ENCODE assay signal across 24 cellular contexts in genomic region chr3:149647812-149648211, GRCh38. TPM values are rescaled to one million over a fixed set of nuclear protein-coding genes. Genes with fewer than 3 reads are reported as not detected.
A peak's percentile ranks its signal among the peaks of the same experiment; 100 is the strongest.
DNase-seq lines count a peak whose midpoint lies in the region; ATAC-seq, FAIRE-seq and TF ChIP-seq lines count a peak whose summit lies in the region.
"Had no signal": no experiment of that assay in that cellular context is flagged by ENCODE, and none has a peak within 500 bp of the region (broad histone marks: within the 10 kb centered on the region; RNA-seq: fewer than 3 reads in every experiment).

No MANE protein-coding gene starts in this region.

- 7% methylated on average over 1 of the region's 1 CpG for WGBS in K562 (ENCODE audit: insufficient coverage, low coverage, missing lambda C conversion rate)

- intact Hi-C loops in K562 (cut with micrococcal nuclease): no loop called here

- POLR2A ChIA-PET in K562 (lab: Yijun Ruan, JAX): interaction anchor here (1.5 kb wide), 1 partner anchor 21 kb away, joined by 3 read pairs; no protein-coding TSS in a partner anchor

- H3K79me2 ChIP-seq in K562 (ENCODE audit: control insufficient read depth, insufficient read depth, low read length): no peaks in the 10 kb centered on the region
- H3K79me2 ChIP-seq in osteoblast (ENCODE audit: insufficient read depth, low read length): peaks cover 94% of the 10 kb centered on the region

- H3K9me3 ChIP-seq in K562 (replicated peaks; ENCODE audit: control insufficient read depth, insufficient read depth, low read depth, low read length): no peaks in the 10 kb centered on the region
- H3K9me3 ChIP-seq in osteoblast (ENCODE audit: low read depth, low read length): no peaks in the 10 kb centered on the region

- no peak for DNase-seq in K562 (ENCODE audit: extremely low read depth in 1 of 4, low spot score in 3 of 4)
- DNase-seq in osteoblast (ENCODE audit: insufficient read length, low spot score, missing footprints): no peak
- DNase-seq in NOMO-1 treated with dmso at 0.1 percent for 144 hours (lab: John Stamatoyannopoulos, UW; ENCODE audit: unreplicated experiment): no peak
- no peak for DNase-seq in dermis blood vessel endothelial cell
- DNase-seq in activated CD8-positive, alpha-beta memory T cell treated with anti-CD3 and anti-CD28 coated beads, Interleukin-2, amount 50 U/mL, for 4 hours: no peak
- DNase-seq in NCI-H2029 (lab: John Stamatoyannopoulos, UW): no peak
- DNase-seq: activated CD4-positive, alpha-beta memory T cell treated with anti-CD3 and anti-CD28 coated beads, Interleukin-2, amount 10 ng/mL, durations not matched to agents 7 days and 5 days; activated CD4-positive, CD25-positive, alpha-beta regulatory T cell; activated naive CD4-positive, alpha-beta T cell treated with Interleukin-2 at 50 U/mL for 16 hours; activated T-cell treated with anti-CD3 and anti-CD28 coated beads, Interleukin-2, amount 50 U/mL, for 1 hour; CD4-positive, alpha-beta T cell; endodermal cell; GF-D8; GOT3; kidney; naive thymus-derived CD4-positive, alpha-beta T cell; NCI-H1436 treated with DMSO at 0.1 percent for 48 hours; NCI-H2171; NCI-H69; PC-9; stimulated activated CD4-positive, alpha-beta T cell treated with anti-CD3 and anti-CD28 coated beads, Interleukin-4, amount 100 ng/mL, for 4 hours had no signal

- TF ChIP-seq CTCF in K562 (IDR thresholded peaks at IDR 0.05 in 2 of 3, conservative IDR thresholded peaks at IDR 0.05 in 1 of 3; ENCODE audit: insufficient read depth in 2 of 3, low read depth in 1 of 3, low read length in 3 of 3): no peak
- no peak for TF ChIP-seq CTCF in osteoblast (IDR thresholded peaks at IDR 0.05; ENCODE audit: extremely low read depth, low read depth, low read length)

- H3K9me1 ChIP-seq in K562 (ENCODE audit: control insufficient read depth, insufficient read depth, low read length): no peaks in the 10 kb centered on the region

- peaks cover 0 to 2% of the 10 kb centered on the region in 2 experiments; a peak in 1 of 5 replicates for H3K4me1 ChIP-seq in K562 (replicated peaks in 1 of 2; ENCODE audit: control insufficient read depth in 2 of 2, insufficient read depth in 2 of 2, low read length in 2 of 2)
- peaks cover 42% of the 10 kb centered on the region for H3K4me1 ChIP-seq in osteoblast (ENCODE audit: insufficient read depth, low read length)

- H3K36me3 ChIP-seq in K562 (ENCODE audit: control insufficient read depth, insufficient read depth, low read length) (no peaks in the 10 kb centered on the region), osteoblast (ENCODE audit: insufficient read depth, low read length) (peaks cover 48% of the 10 kb centered on the region)

- BruUV-seq in K562 (replicated peaks; lab: Mats Ljungman, UMichigan): no TSS peak

- H3K4me2 ChIP-seq in K562 (ENCODE audit: insufficient read depth, low read length) (no peak overlapping the region), osteoblast (ENCODE audit: insufficient read depth, low read length) (peak overlapping the region; percentile 55)
- H3K4me2 ChIP-seq: PC-9 had no signal

- CTCF ChIA-PET in K562 (lab: Yijun Ruan, JAX; ENCODE audit: low intra/inter-chr PET ratio): no interaction called here

- peak; percentile 10 for ATAC-seq in GM18861 (IDR thresholded peaks at IDR 0.05; ENCODE audit: unreplicated experiment)
- peak; percentile 11 for ATAC-seq in HG02798 (IDR thresholded peaks at IDR 0.05; ENCODE audit: poor library complexity, unreplicated experiment)
- ATAC-seq in K562: no peak
- ATAC-seq: naive thymus-derived CD4-positive, alpha-beta T cell had no signal

- TF ChIP-seq POLR2A in K562 (conservative IDR thresholded peaks at IDR 0.05): no peak

- no peak overlapping the region for H2AFZ ChIP-seq in K562 (ENCODE audit: low read depth, low read length)
- H2AFZ ChIP-seq in osteoblast (ENCODE audit: low read length): no peak overlapping the region
- H2AFZ ChIP-seq: PC-9 had no signal

- H3K4me3 ChIP-seq in K562 (no peak overlapping the region), osteoblast (ENCODE audit: insufficient read depth, low read length) (no peak overlapping the region)
- H3K4me3 ChIP-seq: PC-9 had no signal

- in situ Hi-C loops in K562 (cut with MboI): no loop called here

- no peak for FAIRE-seq in K562 (lab: Jason Lieb, UNC)
- FAIRE-seq: frontal cortex, kidney had no signal

- no peak overlapping the region for H3K9ac ChIP-seq in K562 (ENCODE audit: insufficient read depth in 1 of 2, low read depth in 2 of 2, low read length in 2 of 2)

- H3K27ac ChIP-seq in K562 (ENCODE audit: extremely low read depth, low read depth, low read length): no peak overlapping the region
- no peak overlapping the region for H3K27ac ChIP-seq in osteoblast (ENCODE audit: low read depth, low read length)
- H3K27ac ChIP-seq: PC-9 had no signal

- no peak for TF ChIP-seq EP300 in K562 (IDR thresholded peaks at IDR 0.05; ENCODE audit: low read length)

- no peak for TF ChIP-seq RAD21 in K562 (CRISPR knock-in tag; conservative IDR thresholded peaks at IDR 0.05 in 1 of 2, IDR thresholded peaks at IDR 0.05 in 1 of 2)

- H4K20me1 ChIP-seq in K562 (replicated peaks; ENCODE audit: control insufficient read depth, insufficient read depth, low read length) (no peaks in the 10 kb centered on the region), osteoblast (ENCODE audit: insufficient read depth, low read length) (peaks cover 65% of the 10 kb centered on the region)

- H3K27me3 ChIP-seq in K562 (ENCODE audit: control insufficient read depth in 2 of 2, insufficient read depth in 2 of 2, low read length in 2 of 2) (no peaks in the 10 kb centered on the region), osteoblast (ENCODE audit: insufficient read depth, low read length) (no peaks in the 10 kb centered on the region)

TF ChIP-seq in K562, 482 proteins besides CTCF, POLR2A, EP300 and RAD21:
- no peak for TF ChIP-seq SMARCE1 (IDR thresholded peaks at IDR 0.05)
- peak; percentile 40; the same call in 1 of the 2 replicates for TF ChIP-seq ZNF316 (IDR thresholded peaks at IDR 0.05)
- TF ChIP-seq ZNF239 (CRISPR knock-in tag; IDR thresholded peaks at IDR 0.05): no peak

RNA-seq across cellular contexts. Expression of gene WWTR1, which starts 10.0 kb away (rescaled TPM):
- total RNA-seq in K562 (2011; cell fraction: chromatin; rRNA removed; ENCODE audit: low replicate concordance): 0.12 and 0.44 TPM in 2 replicates
- total RNA-seq in K562 (2011; cell fraction: nucleolus; rRNA removed): not detected in 2 replicates
- 0.66 TPM in 1 of 2 replicates, not detected in the other for total RNA-seq in K562 (2011; cell fraction: nucleoplasm; rRNA removed)
- total RNA-seq in K562 (2014; rRNA removed) (0.05 TPM in 1 of 2 replicates, not detected in the other), K562 (2014; rRNA removed; fragmentation: Illumina TruSeq; extraction: Trizol) (0.06 and 0.22 TPM in 2 replicates), K562 (2015; rRNA removed; fragmentation: Illumina TruSeq; extraction: Trizol) (0.04 TPM in 1 of 2 replicates, not detected in the other), K562 (2021) (0.47 and 0.60 TPM in 2 replicates), osteoblast (79.3 and 84.7 TPM in 2 replicates), dermis blood vessel endothelial cell (111 and 207 TPM in 2 replicates)
- polyA plus RNA-seq in K562 (2011; rRNA removed) (0.32 and 0.89 TPM in 2 replicates), K562 (2014; fragmentation: Illumina TruSeq; extraction: Trizol) (0.06 and 0.21 TPM in 2 replicates), K562 (2014; fragmentation: Nextera tagmentation; extraction: Ambion mirVana) (1 to 10 TPM in 1 of 2 experiments, under 1 TPM in 1; 0.62 to 1.4 TPM), K562 (2014; rRNA removed) (0.34 and 1.5 TPM in 2 replicates)
- 0.52 and 0.94 TPM in 2 replicates for polyA plus RNA-seq in K562 (2011; cell fraction: cytosol; rRNA removed)
- polyA plus RNA-seq in K562 (2011; cell fraction: nucleus; rRNA removed): 0.45 and 0.78 TPM in 2 replicates
- polyA plus RNA-seq in K562 (2012): 0.14 and 0.21 TPM in 2 replicates
- polyA minus RNA-seq in K562 (2011; rRNA and poly(A)+ RNA removed): 0.72 and 1.5 TPM in 2 replicates
- 1.1 and 2.0 TPM in 2 replicates for polyA minus RNA-seq in K562 (2011; cell fraction: cytosol; rRNA and poly(A)+ RNA removed)
- 0.67 and 1.2 TPM in 2 replicates for polyA minus RNA-seq in K562 (2011; cell fraction: nucleus; rRNA and poly(A)+ RNA removed)

Comparison
In these comparisons a context has a peak if more than half of its experiments do, and no peak if none do; other contexts are left out.
1. RNA of gene WWTR1, which starts 10.0 kb away (total RNA-seq): 111 to 207 TPM in dermis blood vessel endothelial cell and 79.3 to 84.7 TPM in osteoblast; 0.04 to 0.66 TPM in K562; every median in the first group is over 10 times any median in the second.